Comparison of ENCODE assay signal across 10 cellular contexts in the genomic region with DNA sequence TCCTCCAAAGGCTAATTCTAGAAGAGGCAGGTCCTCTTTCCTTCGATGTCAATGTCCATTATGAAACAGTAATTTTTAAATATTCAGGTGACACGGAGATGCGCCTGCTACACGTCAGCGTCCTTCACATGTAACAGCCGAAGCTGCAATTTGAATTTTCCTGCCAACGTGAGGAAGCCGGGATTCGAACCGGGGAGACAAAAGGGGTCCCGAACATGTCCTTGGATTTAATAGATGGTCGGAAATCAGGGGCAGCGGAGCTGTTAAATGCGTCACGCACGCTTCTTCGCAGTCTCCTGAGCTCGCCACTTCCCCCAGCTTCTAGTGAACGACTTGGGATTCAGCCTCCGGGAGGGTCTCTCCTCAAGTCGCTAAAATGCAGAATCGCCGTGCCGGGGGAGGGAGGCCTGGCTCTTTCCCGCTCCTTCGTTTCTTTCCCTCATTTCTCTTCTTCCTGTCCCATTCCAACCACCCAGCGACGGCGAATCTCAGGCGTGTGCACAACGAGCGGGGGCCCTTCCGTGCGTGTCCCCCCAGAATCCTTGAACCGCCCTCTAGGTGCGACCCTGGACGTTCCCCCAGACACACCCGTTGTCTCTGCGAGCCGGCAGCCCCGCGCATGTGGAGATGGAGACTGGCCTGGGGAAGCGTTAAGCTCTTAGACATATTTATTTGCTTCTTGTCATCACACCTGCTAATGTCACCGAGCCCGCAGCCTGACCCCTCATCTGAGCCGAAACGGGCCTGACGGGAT. TPM values are rescaled to one million over a fixed set of nuclear protein-coding genes. Genes with fewer than 3 reads are reported as not detected.
DNase-seq lines count a peak whose midpoint lies in the region; ATAC-seq, FAIRE-seq and TF ChIP-seq lines count a peak whose summit lies in the region.
"Had no signal": no experiment of that assay in that cellular context is flagged by ENCODE, and none has a peak within 500 bp of the region (broad histone marks: within the 10 kb centered on the region; RNA-seq: fewer than 3 reads in every experiment).

No MANE protein-coding gene starts in this region.

- peaks cover 69% of the 10 kb centered on the region for H3K27me3 ChIP-seq in CD4-positive, alpha-beta memory T cell (ENCODE audit: insufficient read depth, low read length)
- no peaks in the 10 kb centered on the region for H3K27me3 ChIP-seq in HCT116 (ENCODE audit: insufficient read depth, low read length)

- H3K4me2 ChIP-seq in HCT116 (ENCODE audit: low read length): peak overlapping the region; percentile 99

- peaks cover 0 to 4% of the 10 kb centered on the region in 2 donors for H3K36me3 Mint-ChIP-seq in CD4-positive, alpha-beta memory T cell
- H3K36me3 Mint-ChIP-seq in naive thymus-derived CD8-positive, alpha-beta T cell: peaks cover 0 to 5% (median 4%) of the 10 kb centered on the region in 3 donors

- no peak overlapping the region for H3K27ac ChIP-seq in CD4-positive, alpha-beta memory T cell (ENCODE audit: low read depth, low read length)
- H3K27ac ChIP-seq in HCT116 (ENCODE audit: low read depth, low read length): peak overlapping the region; percentile 99

- H3K4me3 ChIP-seq in CD4-positive, alpha-beta memory T cell (ENCODE audit: low read length in 2 of 2): no peak overlapping the region
- H3K4me3 ChIP-seq in HCT116 (replicated peaks in 1 of 2; ENCODE audit: low read depth in 1 of 2, low read length in 2 of 2) (peak overlapping the region; percentile 70 to 79), astrocyte of the spinal cord (ENCODE audit: low read depth, low read length) (no peak overlapping the region)

- DNase-seq in CD4-positive, alpha-beta memory T cell: peak in 1 of 5 donors; percentile 5
- DNase-seq in HCT116 (ENCODE audit: low read depth, low spot score) (no peak), astrocyte of the spinal cord (ENCODE audit: low read depth, low spot score) (peak; percentile 14), anterior cingulate cortex (lab: John Stamatoyannopoulos, UW) (no peak), GM12892 (ENCODE audit: insufficient read length) (no peak)
- peak in 2 of 10 donors; percentile 5 to 48 for DNase-seq in naive thymus-derived CD8-positive, alpha-beta T cell
- DNase-seq: activated effector memory CD4-positive, alpha-beta T cell treated with Interleukin-2 at 50 U/mL for 16 hours; stimulated activated CD4-positive, alpha-beta T cell treated with anti-CD3 and anti-CD28 coated beads, Interleukin-4, amount 100 ng/mL, for 24 hours had no signal

- no peaks in the 10 kb centered on the region for H3K9me2 ChIP-seq in HCT116 (ENCODE audit: insufficient read depth)

- peaks cover 27 to 68% (median 38%) of the 10 kb centered on the region in 4 donors for H3K4me1 Mint-ChIP-seq in CD4-positive, alpha-beta memory T cell
- H3K4me1 Mint-ChIP-seq in naive thymus-derived CD8-positive, alpha-beta T cell: peaks cover 22 to 57% (median 47%) of the 10 kb centered on the region in 4 donors

- peaks cover 56% of the 10 kb centered on the region for H3K4me1 ChIP-seq in CD4-positive, alpha-beta memory T cell (ENCODE audit: insufficient read depth, low read length)
- H3K4me1 ChIP-seq in HCT116 (ENCODE audit: control insufficient read depth in 1 of 2, insufficient read depth in 2 of 2, low read length in 2 of 2): peaks cover 11 to 28% of the 10 kb centered on the region in 2 experiments; a peak in 3 of 4 replicates

- intact Hi-C loops in CD4-positive, alpha-beta memory T cell (cut with micrococcal nuclease): no loop called here
- intact Hi-C loops in HCT116 (cut with micrococcal nuclease): loop anchor here (5.0 kb wide), 2 partner anchors 79 to 429 kb away; no protein-coding TSS in a partner anchor

- no peaks in the 10 kb centered on the region for H3K36me3 ChIP-seq in CD4-positive, alpha-beta memory T cell (ENCODE audit: insufficient read depth, low read length)
- peaks cover 3 to 4% of the 10 kb centered on the region in 2 experiments; a peak in 1 of 4 replicates for H3K36me3 ChIP-seq in HCT116 (ENCODE audit: control insufficient read depth in 1 of 2, insufficient read depth in 2 of 2, low read length in 2 of 2)

- CTCF ChIA-PET in CD4-positive, alpha-beta memory T cell (lab: Charles Lee; ENCODE audit: partially characterized antibody): interaction anchor here (0.9 to 4.4 kb wide), 5 partner anchors 11 to 1026 kb away, joined by 3 to 36 read pairs (median 15); no protein-coding TSS in a partner anchor
- CTCF ChIA-PET in HCT116 (lab: Charles Lee): interaction anchor here (1.0 kb wide), 1 partner anchor 746 kb away, joined by 3 read pairs; no protein-coding TSS in a partner anchor

- TF ChIP-seq RAD21 in HCT116 (IDR thresholded peaks at IDR 0.05; ENCODE audit: low read depth): no peak

- H4K20me1 ChIP-seq in HCT116 (ENCODE audit: insufficient read depth): 0 out of 2 replicates have a peak, but pooled peaks cover 6% of the 10 kb centered on the region

- RAD21 ChIA-PET in HCT116 (lab: Charles Lee; ENCODE audit: low non-redundant PET in 1 of 2, low total read pairs in 2 of 2, uncharacterized antibody in 2 of 2, unreplicated experiment in 2 of 2): no interaction called here

- no peak for TF ChIP-seq POLR2A in HCT116 (IDR thresholded peaks at IDR 0.05; ENCODE audit: borderline replicate concordance, extremely low read depth, insufficient read depth, insufficient read length)
- no peak for TF ChIP-seq POLR2A in GM12892 (IDR thresholded peaks at IDR 0.05; ENCODE audit: low read depth, low read length)

- FAIRE-seq in GM12892 (lab: Jason Lieb, UNC): no peak

- ATAC-seq in HCT116 (no peak), HG02763 (IDR thresholded peaks at IDR 0.05; ENCODE audit: unreplicated experiment) (no peak), GM21526 (IDR thresholded peaks at IDR 0.05; ENCODE audit: low FRiP score, unreplicated experiment) (no peak)
- no peak for ATAC-seq in naive thymus-derived CD8-positive, alpha-beta T cell

- peak overlapping the region; percentile 81 for H3K9ac ChIP-seq in HCT116 (ENCODE audit: low read length)

- H2AFZ ChIP-seq in HCT116 (ENCODE audit: low read depth, low read length, poor library complexity, severe bottlenecking): no peak overlapping the region

- H3K4me3 Mint-ChIP-seq in CD4-positive, alpha-beta memory T cell: peak overlapping the region; percentile 59 to 75 (median 68)
- H3K4me3 Mint-ChIP-seq in naive thymus-derived CD8-positive, alpha-beta T cell: peak overlapping the region; percentile 47 to 86 (median 70)

- TF ChIP-seq CTCF in HCT116 (IDR thresholded peaks at IDR 0.05 in 2 of 3, conservative IDR thresholded peaks at IDR 0.05 in 1 of 3; ENCODE audit: borderline replicate concordance in 1 of 3, insufficient read depth in 1 of 3, low read depth in 2 of 3, low read length in 2 of 3) (no peak), astrocyte of the spinal cord (IDR thresholded peaks at IDR 0.05; ENCODE audit: low read depth, low read length) (no peak)

- no peaks in the 10 kb centered on the region for H3K9me3 ChIP-seq in CD4-positive, alpha-beta memory T cell (ENCODE audit: control insufficient read depth in 1 of 2, low read length in 2 of 2)
- H3K9me3 ChIP-seq in HCT116 (ENCODE audit: control insufficient read depth in 1 of 2, insufficient read depth in 1 of 2, low read depth in 1 of 2, low read length in 2 of 2): no peaks in the 10 kb centered on the region

- POLR2A ChIA-PET in CD4-positive, alpha-beta memory T cell (lab: Charles Lee; ENCODE audit: partially characterized antibody): no interaction called here
- POLR2A ChIA-PET in HCT116 (lab: Charles Lee): no interaction called here
- POLR2A ChIA-PET in naive thymus-derived CD8-positive, alpha-beta T cell (lab: Charles Lee): no interaction called here

- TSS peak; percentile 74 for BruUV-seq in HCT116 (replicated peaks; lab: Mats Ljungman, UMichigan)

- in situ Hi-C loops in astrocyte of the spinal cord (cut with HindIII; ENCODE audit: low sequenced_read_pairs): no loop called here

- peaks cover 0 to 5% (median 0%) of the 10 kb centered on the region in 8 donors for H3K9me3 Mint-ChIP-seq in CD4-positive, alpha-beta memory T cell
- H3K9me3 Mint-ChIP-seq in naive thymus-derived CD8-positive, alpha-beta T cell: peaks cover 0 to 5% (median 0%) of the 10 kb centered on the region in 9 donors

- peaks cover 53 to 56% of the 10 kb centered on the region in 2 donors for H3K27me3 Mint-ChIP-seq in CD4-positive, alpha-beta memory T cell
- H3K27me3 Mint-ChIP-seq in naive thymus-derived CD8-positive, alpha-beta T cell: peaks cover 44 to 72% (median 62%) of the 10 kb centered on the region in 5 donors

- H3K27ac Mint-ChIP-seq in CD4-positive, alpha-beta memory T cell: peak overlapping the region in 1 of 7 donors; percentile 10
- peak overlapping the region in 3 of 10 donors; percentile 18 to 75 (median 74) for H3K27ac Mint-ChIP-seq in naive thymus-derived CD8-positive, alpha-beta T cell

- peaks cover 29% of the 10 kb centered on the region for H3K79me2 ChIP-seq in HCT116 (ENCODE audit: insufficient read depth, low read length)

TF ChIP-seq in HCT116, 20 proteins besides CTCF, POLR2A, EP300 and RAD21:
- no peak for TF ChIP-seq FOSL1 (IDR thresholded peaks at IDR 0.05; ENCODE audit: low read depth)
- TF ChIP-seq EGR1 (IDR thresholded peaks at IDR 0.05; ENCODE audit: low read depth): no peak
- no peak for TF ChIP-seq EZH2phosphoT487 (IDR thresholded peaks at IDR 0.05; ENCODE audit: borderline replicate concordance)
- no peak for TF ChIP-seq ZNF274 (IDR thresholded peaks at IDR 0.05; ENCODE audit: low read depth, low read length)
- no peak for TF ChIP-seq EZH2 (IDR thresholded peaks at IDR 0.05)
- TF ChIP-seq SIN3A (IDR thresholded peaks at IDR 0.05; ENCODE audit: low read depth): no peak
TF ChIP-seq in HCT116: peak in this region for 0.

RNA-seq across cellular contexts. Expression of a gene that starts 1.3 kb away (rescaled TPM):
- not detected for total RNA-seq in CD4-positive, alpha-beta memory T cell
- polyA plus RNA-seq in CD4-positive, alpha-beta memory T cell: not detected
- total RNA-seq in HCT116 (2021; ENCODE audit: unreplicated experiment): 40.7 TPM
- 13.4 and 15.4 TPM in 2 replicates for polyA plus RNA-seq in HCT116 (2012)
- not detected for total RNA-seq in naive thymus-derived CD8-positive, alpha-beta T cell
- not detected for polyA plus RNA-seq in naive thymus-derived CD8-positive, alpha-beta T cell
- 0.30 TPM for polyA plus RNA-seq in GM12892 (2012; ENCODE audit: missing spikeins)

Comparison
In these comparisons a context has a peak if more than half of its experiments do, and no peak if none do; other contexts are left out.
1. H3K4me3 ChIP-seq: peak in HCT116 (2 of 2); none in CD4-positive, alpha-beta memory T cell (0 of 2) and astrocyte of the spinal cord (single experiment).
2. RNA of a gene that starts 1.3 kb away (total RNA-seq): 40.7 TPM in HCT116 (single experiment); not detected in CD4-positive, alpha-beta memory T cell and not detected in naive thymus-derived CD8-positive, alpha-beta T cell; every median in the first group is over 10 times any median in the second.